1 cellular context compared by ENCODE assay signal in the genomic region with DNA sequence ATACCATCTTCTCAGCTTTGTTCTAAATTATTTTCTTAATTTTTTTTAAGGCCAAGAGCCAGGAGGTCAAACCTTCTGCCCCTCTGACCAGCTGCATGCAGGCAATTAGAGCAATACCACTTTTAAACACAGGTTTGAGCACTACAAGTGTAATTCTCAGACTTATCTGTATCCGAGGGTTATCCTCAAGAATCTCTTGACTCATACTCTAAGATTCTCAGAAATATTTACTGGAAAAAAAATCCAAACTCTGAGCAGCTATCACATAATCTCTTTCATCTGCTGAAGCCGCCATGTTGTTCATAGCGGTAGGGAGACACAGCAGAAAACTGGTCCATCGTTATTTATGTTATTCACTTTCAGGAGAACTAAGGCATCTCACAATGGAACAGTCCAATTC.
TF ChIP-seq lines count a peak whose summit lies in the region.

No MANE protein-coding gene starts in this region.

TF ChIP-seq in GM23338, 12 proteins besides CTCF, POLR2A, EP300 and RAD21 (continued from another document):
- TF ChIP-seq, protein P1, sequence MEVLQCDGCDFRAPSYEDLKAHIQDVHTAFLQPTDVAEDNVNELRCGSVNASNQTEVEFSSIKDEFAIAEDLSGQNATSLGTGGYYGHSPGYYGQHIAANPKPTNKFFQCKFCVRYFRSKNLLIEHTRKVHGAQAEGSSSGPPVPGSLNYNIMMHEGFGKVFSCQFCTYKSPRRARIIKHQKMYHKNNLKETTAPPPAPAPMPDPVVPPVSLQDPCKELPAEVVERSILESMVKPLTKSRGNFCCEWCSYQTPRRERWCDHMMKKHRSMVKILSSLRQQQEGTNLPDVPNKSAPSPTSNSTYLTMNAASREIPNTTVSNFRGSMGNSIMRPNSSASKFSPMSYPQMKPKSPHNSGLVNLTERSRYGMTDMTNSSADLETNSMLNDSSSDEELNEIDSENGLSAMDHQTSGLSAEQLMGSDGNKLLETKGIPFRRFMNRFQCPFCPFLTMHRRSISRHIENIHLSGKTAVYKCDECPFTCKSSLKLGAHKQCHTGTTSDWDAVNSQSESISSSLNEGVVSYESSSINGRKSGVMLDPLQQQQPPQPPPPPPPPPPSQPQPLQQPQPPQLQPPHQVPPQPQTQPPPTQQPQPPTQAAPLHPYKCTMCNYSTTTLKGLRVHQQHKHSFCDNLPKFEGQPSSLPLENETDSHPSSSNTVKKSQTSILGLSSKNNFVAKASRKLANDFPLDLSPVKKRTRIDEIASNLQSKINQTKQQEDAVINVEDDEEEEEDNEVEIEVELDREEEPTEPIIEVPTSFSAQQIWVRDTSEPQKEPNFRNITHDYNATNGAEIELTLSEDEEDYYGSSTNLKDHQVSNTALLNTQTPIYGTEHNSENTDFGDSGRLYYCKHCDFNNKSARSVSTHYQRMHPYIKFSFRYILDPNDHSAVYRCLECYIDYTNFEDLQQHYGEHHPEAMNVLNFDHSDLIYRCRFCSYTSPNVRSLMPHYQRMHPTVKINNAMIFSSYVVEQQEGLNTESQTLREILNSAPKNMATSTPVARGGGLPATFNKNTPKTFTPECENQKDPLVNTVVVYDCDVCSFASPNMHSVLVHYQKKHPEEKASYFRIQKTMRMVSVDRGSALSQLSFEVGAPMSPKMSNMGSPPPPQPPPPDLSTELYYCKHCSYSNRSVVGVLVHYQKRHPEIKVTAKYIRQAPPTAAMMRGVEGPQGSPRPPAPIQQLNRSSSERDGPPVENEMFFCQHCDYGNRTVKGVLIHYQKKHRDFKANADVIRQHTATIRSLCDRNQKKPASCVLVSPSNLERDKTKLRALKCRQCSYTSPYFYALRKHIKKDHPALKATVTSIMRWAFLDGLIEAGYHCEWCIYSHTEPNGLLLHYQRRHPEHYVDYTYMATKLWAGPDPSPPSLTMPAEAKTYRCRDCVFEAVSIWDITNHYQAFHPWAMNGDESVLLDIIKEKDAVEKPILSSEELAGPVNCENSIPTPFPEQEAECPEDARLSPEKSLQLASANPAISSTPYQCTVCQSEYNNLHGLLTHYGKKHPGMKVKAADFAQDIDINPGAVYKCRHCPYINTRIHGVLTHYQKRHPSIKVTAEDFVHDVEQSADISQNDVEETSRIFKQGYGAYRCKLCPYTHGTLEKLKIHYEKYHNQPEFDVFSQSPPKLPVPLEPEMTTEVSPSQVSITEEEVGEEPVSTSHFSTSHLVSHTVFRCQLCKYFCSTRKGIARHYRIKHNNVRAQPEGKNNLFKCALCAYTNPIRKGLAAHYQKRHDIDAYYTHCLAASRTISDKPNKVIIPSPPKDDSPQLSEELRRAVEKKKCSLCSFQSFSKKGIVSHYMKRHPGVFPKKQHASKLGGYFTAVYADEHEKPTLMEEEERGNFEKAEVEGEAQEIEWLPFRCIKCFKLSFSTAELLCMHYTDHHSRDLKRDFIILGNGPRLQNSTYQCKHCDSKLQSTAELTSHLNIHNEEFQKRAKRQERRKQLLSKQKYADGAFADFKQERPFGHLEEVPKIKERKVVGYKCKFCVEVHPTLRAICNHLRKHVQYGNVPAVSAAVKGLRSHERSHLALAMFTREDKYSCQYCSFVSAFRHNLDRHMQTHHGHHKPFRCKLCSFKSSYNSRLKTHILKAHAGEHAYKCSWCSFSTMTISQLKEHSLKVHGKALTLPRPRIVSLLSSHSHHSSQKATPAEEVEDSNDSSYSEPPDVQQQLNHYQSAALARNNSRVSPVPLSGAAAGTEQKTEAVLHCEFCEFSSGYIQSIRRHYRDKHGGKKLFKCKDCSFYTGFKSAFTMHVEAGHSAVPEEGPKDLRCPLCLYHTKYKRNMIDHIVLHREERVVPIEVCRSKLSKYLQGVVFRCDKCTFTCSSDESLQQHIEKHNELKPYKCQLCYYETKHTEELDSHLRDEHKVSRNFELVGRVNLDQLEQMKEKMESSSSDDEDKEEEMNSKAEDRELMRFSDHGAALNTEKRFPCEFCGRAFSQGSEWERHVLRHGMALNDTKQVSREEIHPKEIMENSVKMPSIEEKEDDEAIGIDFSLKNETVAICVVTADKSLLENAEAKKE (CRISPR knock-in tag; IDR thresholded peaks at IDR 0.05): no peak
- no peak for TF ChIP-seq EZH2 (IDR thresholded peaks at IDR 0.05; ENCODE audit: low read depth, unreplicated experiment)
- no peak for TF ChIP-seq CREB1 (CRISPR knock-in tag; IDR thresholded peaks at IDR 0.05; ENCODE audit: low read depth)
- TF ChIP-seq ZNF331 (CRISPR knock-in tag; IDR thresholded peaks at IDR 0.05; ENCODE audit: low read depth): no peak
- TF ChIP-seq, protein P2, sequence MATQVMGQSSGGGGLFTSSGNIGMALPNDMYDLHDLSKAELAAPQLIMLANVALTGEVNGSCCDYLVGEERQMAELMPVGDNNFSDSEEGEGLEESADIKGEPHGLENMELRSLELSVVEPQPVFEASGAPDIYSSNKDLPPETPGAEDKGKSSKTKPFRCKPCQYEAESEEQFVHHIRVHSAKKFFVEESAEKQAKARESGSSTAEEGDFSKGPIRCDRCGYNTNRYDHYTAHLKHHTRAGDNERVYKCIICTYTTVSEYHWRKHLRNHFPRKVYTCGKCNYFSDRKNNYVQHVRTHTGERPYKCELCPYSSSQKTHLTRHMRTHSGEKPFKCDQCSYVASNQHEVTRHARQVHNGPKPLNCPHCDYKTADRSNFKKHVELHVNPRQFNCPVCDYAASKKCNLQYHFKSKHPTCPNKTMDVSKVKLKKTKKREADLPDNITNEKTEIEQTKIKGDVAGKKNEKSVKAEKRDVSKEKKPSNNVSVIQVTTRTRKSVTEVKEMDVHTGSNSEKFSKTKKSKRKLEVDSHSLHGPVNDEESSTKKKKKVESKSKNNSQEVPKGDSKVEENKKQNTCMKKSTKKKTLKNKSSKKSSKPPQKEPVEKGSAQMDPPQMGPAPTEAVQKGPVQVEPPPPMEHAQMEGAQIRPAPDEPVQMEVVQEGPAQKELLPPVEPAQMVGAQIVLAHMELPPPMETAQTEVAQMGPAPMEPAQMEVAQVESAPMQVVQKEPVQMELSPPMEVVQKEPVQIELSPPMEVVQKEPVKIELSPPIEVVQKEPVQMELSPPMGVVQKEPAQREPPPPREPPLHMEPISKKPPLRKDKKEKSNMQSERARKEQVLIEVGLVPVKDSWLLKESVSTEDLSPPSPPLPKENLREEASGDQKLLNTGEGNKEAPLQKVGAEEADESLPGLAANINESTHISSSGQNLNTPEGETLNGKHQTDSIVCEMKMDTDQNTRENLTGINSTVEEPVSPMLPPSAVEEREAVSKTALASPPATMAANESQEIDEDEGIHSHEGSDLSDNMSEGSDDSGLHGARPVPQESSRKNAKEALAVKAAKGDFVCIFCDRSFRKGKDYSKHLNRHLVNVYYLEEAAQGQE (IDR thresholded peaks at IDR 0.05; ENCODE audit: unreplicated experiment): no peak
- no peak for TF ChIP-seq STAT1 (IDR thresholded peaks at IDR 0.05; ENCODE audit: unreplicated experiment)
- no peak for TF ChIP-seq JUNB (IDR thresholded peaks at IDR 0.05; ENCODE audit: unreplicated experiment)
- TF ChIP-seq ZNF114 (CRISPR knock-in tag; IDR thresholded peaks at IDR 0.05): no peak
- no peak for TF ChIP-seq EZH2phosphoT487 (IDR thresholded peaks at IDR 0.05; ENCODE audit: unreplicated experiment)
- TF ChIP-seq POLR2AphosphoS5 (IDR thresholded peaks at IDR 0.05; ENCODE audit: low read depth): no peak
